ENCODE assay signal across 8 cellular contexts in the genomic region with DNA sequence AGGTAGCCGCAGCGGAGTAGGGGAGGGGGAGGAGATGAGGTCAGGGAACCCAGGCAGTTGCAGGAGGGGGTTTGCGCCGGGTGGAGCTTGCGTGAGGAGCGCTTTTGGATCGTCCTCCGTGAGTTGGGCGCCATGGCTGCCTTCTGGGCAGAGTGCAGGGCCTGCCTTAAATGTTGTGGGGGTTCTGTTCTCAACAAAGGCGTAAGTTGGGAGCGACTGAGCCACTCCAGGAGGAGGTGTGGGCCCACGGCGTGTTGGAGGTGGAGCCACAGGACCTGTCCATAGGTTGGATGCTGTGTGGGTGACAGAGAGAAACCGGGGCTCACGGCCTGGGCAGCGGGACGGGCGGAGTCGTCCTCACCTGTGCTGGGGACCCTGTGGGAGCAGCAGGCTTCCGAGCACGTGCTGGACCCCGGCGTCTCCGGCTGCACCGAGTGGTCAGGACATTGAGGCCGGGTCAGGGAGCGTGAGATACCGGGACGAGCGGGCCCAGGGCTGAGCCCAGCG. TPM values are rescaled to one million over a fixed set of nuclear protein-coding genes. Genes with fewer than 3 reads are reported as not detected.
DNase-seq lines count a peak whose midpoint lies in the region; ATAC-seq and TF ChIP-seq lines count a peak whose summit lies in the region.

No MANE protein-coding gene starts in this region.

- peak; percentile 64 for DNase-seq in activated effector memory CD4-positive, alpha-beta T cell treated with Interleukin-2 at 50 U/mL for 16 hours
- no peak for DNase-seq in iPS DF 6.9 (ENCODE audit: low read depth, low spot score)
- DNase-seq in spleen, result peak; percentile 89
- DNase-seq in NK-92 treated with Interleukin-12 subunit alpha and Interleukin-12 subunit beta, amount 100 ng/mL, for 24 hours (lab: John Stamatoyannopoulos, UW), result no peak
- DNase-seq in GM19238 (ENCODE audit: insufficient read length, low spot score), result no peak
- DNase-seq in NCI-H1105 (lab: John Stamatoyannopoulos, UW), result no peak

- H3K27me3 ChIP-seq in iPS DF 6.9 (ENCODE audit: control insufficient read depth, insufficient read depth, low read length), result peaks cover 3% of the 10 kb centered on the region; the same call in 1 of the 2 replicates
- peaks cover 0 to 52% (median 2%) of the 10 kb centered on the region in 7 donors for H3K27me3 ChIP-seq in spleen (replicated peaks in 1 of 7)

- H3K9me3 ChIP-seq in iPS DF 6.9 (ENCODE audit: control insufficient read depth, insufficient read depth, low read length), result no peaks in the 10 kb centered on the region
- H3K9me3 ChIP-seq in spleen, result no peaks in the 10 kb centered on the region

- intact Hi-C loops in spleen (cut with DNase I; ENCODE audit: low total_unique reads), result no loop called here

- no peak for TF ChIP-seq CTCF in spleen (IDR thresholded peaks at IDR 0.05 in 8 of 11, conservative IDR thresholded peaks at IDR 0.05 in 3 of 11)

- no peaks in the 10 kb centered on the region for H3K9me3 Mint-ChIP-seq in IgD-negative memory B cell

- no CpG with 5 or more reads among the region's 31 CpGs for WGBS in iPS DF 6.9 (ENCODE audit: insufficient coverage, insufficient read length)
- 20 to 56% (median 31%) methylated on average over 22 to 31 of the region's 31 CpGs for WGBS in spleen, 5 donors

- TF ChIP-seq POLR2A in spleen (IDR thresholded peaks at IDR 0.05), result no peak

- H3K36me3 ChIP-seq in iPS DF 6.9 (ENCODE audit: control insufficient read depth, insufficient read depth, low read length) (peaks cover 5% of the 10 kb centered on the region), spleen (peaks cover 0 to 55% (median 9%) of the 10 kb centered on the region in 6 donors)

- ATAC-seq in GM18868 (IDR thresholded peaks at IDR 0.05; ENCODE audit: unreplicated experiment), result no peak

- H3K27me3 Mint-ChIP-seq in IgD-negative memory B cell, result peaks cover 8% of the 10 kb centered on the region

- H3K4me1 ChIP-seq in iPS DF 6.9 (ENCODE audit: control insufficient read depth, insufficient read depth, low read length) (peaks cover 11% of the 10 kb centered on the region), spleen (peaks cover 6 to 90% (median 27%) of the 10 kb centered on the region in 6 donors)

- no peak overlapping the region for H3K27ac ChIP-seq in iPS DF 6.9 (ENCODE audit: low read length)
- H3K27ac ChIP-seq in spleen, result peak overlapping the region in 7 of 8 donors; percentile 74 to 95 (median 87)

- peak overlapping the region; percentile 86 to 96 (median 92) for H3K4me3 Mint-ChIP-seq in IgD-negative memory B cell

- peak overlapping the region; percentile 80 to 85 (median 83) for H3K27ac Mint-ChIP-seq in IgD-negative memory B cell

- H3K4me1 Mint-ChIP-seq in IgD-negative memory B cell, result peaks cover 3 to 16% (median 13%) of the 10 kb centered on the region in 3 donors

- H3K4me3 ChIP-seq in iPS DF 6.9 (ENCODE audit: low read length) (peak overlapping the region; percentile 44; the same call in 1 of the 2 replicates), spleen (peak overlapping the region; percentile 58 to 86 (median 62))

- H3K36me3 Mint-ChIP-seq in IgD-negative memory B cell, result peaks cover 3% of the 10 kb centered on the region

RNA-seq across cellular contexts. Expression of gene PGGHG, which starts 1.1 kb away (rescaled TPM):
- polyA plus RNA-seq in IgD-negative memory B cell (6.1 TPM), spleen (100 to 1,000 TPM; 127 to 250 (median 134) TPM)
- total RNA-seq in spleen, result 100 to 1,000 TPM in 6 of 7 donors, 10 to 100 TPM in 1; 53.4 to 182 (median 128) TPM

RNA-seq across cellular contexts. Expression of gene NLRP6, which starts 9.7 kb away (rescaled TPM):
- polyA plus RNA-seq in IgD-negative memory B cell, result 5.9 TPM
- total RNA-seq in spleen, result 10 to 100 TPM in 4 of 7 donors, 1 to 10 TPM in 3; 5.0 to 30.9 (median 10.0) TPM
- 1 to 10 TPM in 2 of 3 donors, under 1 TPM in 1; 0.15 to 1.3 (median 1.1) TPM for polyA plus RNA-seq in spleen

RNA-seq across cellular contexts. Expression of gene IFITM5, which starts 11.5 kb away (rescaled TPM):
- polyA plus RNA-seq in IgD-negative memory B cell (not detected), spleen (not detected)
- not detected for total RNA-seq in spleen

RNA-seq across cellular contexts. Expression of gene IFITM2, which starts 19.7 kb away (rescaled TPM):
- polyA plus RNA-seq in IgD-negative memory B cell (1,305 TPM), spleen (1,000 to 10,000 TPM in 1 of 3 donors, 100 to 1,000 TPM in 2; 680 to 1,006 (median 885) TPM)
- 1,000 to 10,000 TPM in 4 of 7 donors, 100 to 1,000 TPM in 3; 507 to 1,635 (median 1,062) TPM for total RNA-seq in spleen

RNA-seq across cellular contexts. Expression of gene IFITM1, which starts 26.0 kb away (rescaled TPM):
- polyA plus RNA-seq in IgD-negative memory B cell (233 TPM), spleen (100 to 1,000 TPM; 314 to 496 (median 327) TPM)
- total RNA-seq in spleen, result 100 to 1,000 TPM; 333 to 670 (median 510) TPM

Comparison
In these comparisons a context has a peak if more than half of its experiments do, and no peak if none do; other contexts are left out.
1. DNase-seq: peak in activated effector memory CD4-positive, alpha-beta T cell treated with Interleukin-2 at 50 U/mL for 16 hours (single experiment) and spleen (single experiment); none in iPS DF 6.9 (single experiment), NK-92 treated with Interleukin-12 subunit alpha and Interleukin-12 subunit beta, amount 100 ng/mL, for 24 hours (single experiment), GM19238 (single experiment) and NCI-H1105 (single experiment).
2. RNA of gene PGGHG, which starts 1.1 kb away (polyA plus RNA-seq): 127 to 250 TPM in spleen; 6.1 TPM in IgD-negative memory B cell (single experiment); every median in the first group is over 10 times any median in the second.